ENCODE assay signal across 15 cellular contexts in genomic region chr17:17790673-17791464, GRCh38. TPM values are rescaled to one million over a fixed set of nuclear protein-coding genes. Genes with fewer than 3 reads are reported as not detected.
DNase-seq lines count a peak whose midpoint lies in the region; ATAC-seq and TF ChIP-seq lines count a peak whose summit lies in the region.
"Had no signal": no experiment of that assay in that cellular context is flagged by ENCODE, and none has a peak within 500 bp of the region (broad histone marks: within the 10 kb centered on the region; RNA-seq: fewer than 3 reads in every experiment).

No MANE protein-coding gene starts in this region.

- TF ChIP-seq CTCF in heart right ventricle (IDR thresholded peaks at IDR 0.05) (no peak), VCaP (conservative IDR thresholded peaks at IDR 0.05) (no peak), uterus (IDR thresholded peaks at IDR 0.05) (no peak)
- no peak for TF ChIP-seq CTCF in CD8-positive, alpha-beta T cell (IDR thresholded peaks at IDR 0.05)

- no peaks in the 10 kb centered on the region for H3K9me3 ChIP-seq in heart right ventricle
- H3K9me3 ChIP-seq in mesenchymal stem cell (ENCODE audit: control insufficient read depth, low read length), result no peaks in the 10 kb centered on the region
- H3K9me3 ChIP-seq in uterus, result no peaks in the 10 kb centered on the region
- H3K9me3 ChIP-seq in CD8-positive, alpha-beta T cell (ENCODE audit: low read length), result no peaks in the 10 kb centered on the region
- H3K9me3 ChIP-seq: gastrocnemius medialis, pancreas, Peyer's patch had no signal

- 60 to 62% methylated on average over 25 of the region's 25 CpGs for WGBS in heart right ventricle, 2 donors
- WGBS in mesenchymal stem cell, result 89% methylated on average over 25 of the region's 25 CpGs

- no peaks in the 10 kb centered on the region for H3K27me3 Mint-ChIP-seq in CD8-positive, alpha-beta T cell (ENCODE audit: low read depth)

- H4K91ac ChIP-seq in mesenchymal stem cell (ENCODE audit: low read length), result peak overlapping the region; percentile 57

- no peak overlapping the region for H3K4me2 ChIP-seq in mesenchymal stem cell (ENCODE audit: low read length, poor library complexity, severe bottlenecking)

- H3K4me1 ChIP-seq in heart right ventricle, result peaks cover 28 to 74% (median 54%) of the 10 kb centered on the region in 9 donors
- H3K4me1 ChIP-seq in mesenchymal stem cell (ENCODE audit: control insufficient read depth, insufficient read depth, low read depth, low read length), result peaks cover 27% of the 10 kb centered on the region
- peaks cover 0 to 12% of the 10 kb centered on the region in 2 donors for H3K4me1 ChIP-seq in uterus
- peaks cover 23% of the 10 kb centered on the region for H3K4me1 ChIP-seq in CD8-positive, alpha-beta T cell (ENCODE audit: insufficient read depth, low read length)

- no peaks in the 10 kb centered on the region for H3K9me3 Mint-ChIP-seq in CD8-positive, alpha-beta T cell
- H3K9me3 Mint-ChIP-seq: stimulated activated effector memory CD8-positive, alpha-beta T cell treated with anti-CD3 and anti-CD28 coated beads, Interleukin-12 subunit alpha, Interleukin-12 subunit beta, amount 100 ng/mL, for 72 hours had no signal

- no peak overlapping the region for H2BK5ac ChIP-seq in mesenchymal stem cell (ENCODE audit: low read depth, low read length, poor library complexity, severe bottlenecking)

- H3K23ac ChIP-seq in mesenchymal stem cell (ENCODE audit: low read length in 2 of 2), result no peak overlapping the region

- TF ChIP-seq POLR2A in uterus (IDR thresholded peaks at IDR 0.05), result no peak

- DNase-seq in heart right ventricle (no peak), Right ventricle myocardium inferior (ENCODE audit: missing footprints) (no peak), mesenchymal stem cell (no peak), uterus (no peak), NCI-H2196 treated with DMSO at 0.1 percent for 48 hours (lab: John Stamatoyannopoulos, UW; ENCODE audit: unreplicated experiment) (no peak)
- no peak for DNase-seq in CD8-positive, alpha-beta T cell
- DNase-seq: gastrocnemius medialis, NCI-H1436, NCI-H510A treated with DMSO at 0.1 percent for 48 hours, pancreas, Peyer's patch had no signal

- H3K27me3 ChIP-seq in heart right ventricle (no peaks in the 10 kb centered on the region), mesenchymal stem cell (ENCODE audit: control insufficient read depth in 1 of 2, insufficient read depth in 1 of 2, low read length in 2 of 2) (no peaks in the 10 kb centered on the region), uterus (no peaks in the 10 kb centered on the region)
- no peaks in the 10 kb centered on the region for H3K27me3 ChIP-seq in CD8-positive, alpha-beta T cell (ENCODE audit: insufficient read depth, low read length)
- H3K27me3 ChIP-seq: gastrocnemius medialis, pancreas, Peyer's patch had no signal

- H3K4ac ChIP-seq in mesenchymal stem cell (ENCODE audit: low read depth in 1 of 2, low read length in 2 of 2), result peak overlapping the region in 1 of 2 experiments; percentile 27

- no peak overlapping the region for H3K4me3 Mint-ChIP-seq in CD8-positive, alpha-beta T cell
- H3K4me3 Mint-ChIP-seq: stimulated activated effector memory CD8-positive, alpha-beta T cell treated with anti-CD3 and anti-CD28 coated beads, Interleukin-12 subunit alpha, Interleukin-12 subunit beta, amount 100 ng/mL, for 72 hours had no signal

- H3K4me3 ChIP-seq in heart right ventricle (peak overlapping the region in 1 of 10 donors; percentile 17), mesenchymal stem cell (ENCODE audit: insufficient read depth in 1 of 2, low read depth in 1 of 2, low read length in 2 of 2) (no peak overlapping the region), uterus (no peak overlapping the region)
- H3K4me3 ChIP-seq in CD8-positive, alpha-beta T cell (ENCODE audit: low read depth, low read length), result no peak overlapping the region
- H3K4me3 ChIP-seq: gastrocnemius medialis, pancreas, Peyer's patch, skin epidermis had no signal

- no peak overlapping the region for H3K9ac ChIP-seq in mesenchymal stem cell (ENCODE audit: low read length)

- no peak overlapping the region for H3K27ac Mint-ChIP-seq in CD8-positive, alpha-beta T cell
- H3K27ac Mint-ChIP-seq: stimulated activated effector memory CD8-positive, alpha-beta T cell treated with anti-CD3 and anti-CD28 coated beads, Interleukin-12 subunit alpha, Interleukin-12 subunit beta, amount 100 ng/mL, for 72 hours had no signal

- H2BK120ac ChIP-seq in mesenchymal stem cell (ENCODE audit: low read depth, low read length), result no peak overlapping the region

- no peak overlapping the region for H4K8ac ChIP-seq in mesenchymal stem cell (ENCODE audit: low read length)

- peak overlapping the region in 6 of 10 donors; percentile 17 to 75 (median 45) for H3K27ac ChIP-seq in heart right ventricle
- H3K27ac ChIP-seq in VCaP, result peak overlapping the region; percentile 43
- no peak overlapping the region for H3K27ac ChIP-seq in mesenchymal stem cell (ENCODE audit: low read length, poor library complexity, severe bottlenecking)
- peak overlapping the region; percentile 23 to 55 for H3K27ac ChIP-seq in uterus
- H3K27ac ChIP-seq in CD8-positive, alpha-beta T cell (ENCODE audit: low read depth, low read length), result no peak overlapping the region
- H3K27ac ChIP-seq: gastrocnemius medialis, pancreas, Peyer's patch had no signal

- intact Hi-C loops in heart right ventricle (cut with DNase I) (loop anchor here in 3 of 10 donors (5.0 kb wide), 2 partner anchors 104 to 109 kb away; partner anchors contain the start of gene RAI1 (in 2 of the 3)), Right ventricle myocardium inferior (cut with DNase I) (no loop called here), uterus (cut with DNase I; ENCODE audit: low total_unique reads) (no loop called here)
- intact Hi-C loops in CD8-positive, alpha-beta T cell (cut with DNase I, micrococcal nuclease), result no loop called here

- no peak overlapping the region for H2AK5ac ChIP-seq in mesenchymal stem cell (ENCODE audit: low read length, severe bottlenecking)

- H3K79me1 ChIP-seq in mesenchymal stem cell (replicated peaks; ENCODE audit: low read length, poor library complexity, severe bottlenecking), result peaks cover 65% of the 10 kb centered on the region

- H3K36me3 ChIP-seq in heart right ventricle, result peaks cover 0 to 30% (median 9%) of the 10 kb centered on the region in 9 donors
- H3K36me3 ChIP-seq in mesenchymal stem cell (ENCODE audit: control insufficient read depth in 1 of 2, insufficient read depth in 2 of 2, low read depth in 1 of 2, low read length in 2 of 2), result peaks cover 24 to 30% of the 10 kb centered on the region in 2 experiments
- H3K36me3 ChIP-seq in uterus, result no peaks in the 10 kb centered on the region
- H3K36me3 ChIP-seq in CD8-positive, alpha-beta T cell (ENCODE audit: insufficient read depth, low read length), result no peaks in the 10 kb centered on the region
- H3K36me3 ChIP-seq: gastrocnemius medialis had no signal

- peaks cover 6% of the 10 kb centered on the region for H3K36me3 Mint-ChIP-seq in CD8-positive, alpha-beta T cell

- CTCF ChIA-PET in CD8-positive, alpha-beta T cell (lab: Charles Lee), result interaction anchor here (1.2 to 7.0 kb wide), 2 partner anchors 8 to 22 kb away, joined by 3 to 34 read pairs; no protein-coding TSS in a partner anchor

- no peak overlapping the region for H2BK12ac ChIP-seq in mesenchymal stem cell (ENCODE audit: low read length in 2 of 2)

- peaks cover 36% of the 10 kb centered on the region for H3K4me1 Mint-ChIP-seq in CD8-positive, alpha-beta T cell (ENCODE audit: low read depth)

- POLR2A ChIA-PET in CD8-positive, alpha-beta T cell (lab: Charles Lee), result no interaction called here

- H2AFZ ChIP-seq in mesenchymal stem cell (ENCODE audit: low read depth, low read length), result no peak overlapping the region

- H3K14ac ChIP-seq in mesenchymal stem cell (ENCODE audit: low read length in 2 of 2), result no peak overlapping the region

- no peak overlapping the region for H2BK15ac ChIP-seq in mesenchymal stem cell (ENCODE audit: low read depth, poor library complexity, severe bottlenecking)

- ATAC-seq in heart right ventricle (no peak), Right ventricle myocardium inferior (no peak), GM21390 (IDR thresholded peaks at IDR 0.05; ENCODE audit: unreplicated experiment) (no peak)
- no peak for ATAC-seq in CD8-positive, alpha-beta T cell
- ATAC-seq: gastrocnemius medialis; pancreas; stimulated activated effector memory CD8-positive, alpha-beta T cell treated with anti-CD3 and anti-CD28 coated beads, Interleukin-12 subunit alpha, Interleukin-12 subunit beta, amount 100 ng/mL, for 72 hours had no signal

- H3K18ac ChIP-seq in mesenchymal stem cell (ENCODE audit: low read depth in 1 of 2, low read length in 2 of 2), result no peak overlapping the region

RNA-seq across cellular contexts. Expression of gene SREBF1, which starts 45.9 kb away (rescaled TPM):
- total RNA-seq in heart right ventricle (10 to 100 TPM in 8 of 10 donors, 1 to 10 TPM in 2; 9.0 to 44.1 (median 16.4) TPM), Right ventricle myocardium inferior (18.9 TPM), uterus (10 to 100 TPM; 24.8 to 94.6 (median 31.5) TPM)
- 10 to 100 TPM; 49.0 to 61.2 TPM for polyA plus RNA-seq in heart right ventricle
- 89.9 TPM for polyA plus RNA-seq in mesenchymal stem cell (2013, experiment 1 of 2)
- polyA plus RNA-seq in mesenchymal stem cell (2013, experiment 2 of 2), result 89.1 TPM
- 100 to 1,000 TPM; 401 to 412 TPM for total RNA-seq in CD8-positive, alpha-beta T cell

Comparison
In these comparisons a context has a peak if more than half of its experiments do, and no peak if none do; other contexts are left out.
1. H3K27ac ChIP-seq: peak in heart right ventricle (6 of 10), VCaP (single experiment) and uterus (2 of 2); none in mesenchymal stem cell (single experiment) and CD8-positive, alpha-beta T cell (single experiment).
2. RNA of gene SREBF1, which starts 45.9 kb away (total RNA-seq): 401 to 412 TPM in CD8-positive, alpha-beta T cell; 24.8 to 94.6 TPM in uterus, 18.9 TPM in Right ventricle myocardium inferior (single experiment) and 9.0 to 44.1 TPM in heart right ventricle; every median in the first group is over 4 times any median in the second.